37 cellular contexts compared by ENCODE assay signal in the genomic region with DNA sequence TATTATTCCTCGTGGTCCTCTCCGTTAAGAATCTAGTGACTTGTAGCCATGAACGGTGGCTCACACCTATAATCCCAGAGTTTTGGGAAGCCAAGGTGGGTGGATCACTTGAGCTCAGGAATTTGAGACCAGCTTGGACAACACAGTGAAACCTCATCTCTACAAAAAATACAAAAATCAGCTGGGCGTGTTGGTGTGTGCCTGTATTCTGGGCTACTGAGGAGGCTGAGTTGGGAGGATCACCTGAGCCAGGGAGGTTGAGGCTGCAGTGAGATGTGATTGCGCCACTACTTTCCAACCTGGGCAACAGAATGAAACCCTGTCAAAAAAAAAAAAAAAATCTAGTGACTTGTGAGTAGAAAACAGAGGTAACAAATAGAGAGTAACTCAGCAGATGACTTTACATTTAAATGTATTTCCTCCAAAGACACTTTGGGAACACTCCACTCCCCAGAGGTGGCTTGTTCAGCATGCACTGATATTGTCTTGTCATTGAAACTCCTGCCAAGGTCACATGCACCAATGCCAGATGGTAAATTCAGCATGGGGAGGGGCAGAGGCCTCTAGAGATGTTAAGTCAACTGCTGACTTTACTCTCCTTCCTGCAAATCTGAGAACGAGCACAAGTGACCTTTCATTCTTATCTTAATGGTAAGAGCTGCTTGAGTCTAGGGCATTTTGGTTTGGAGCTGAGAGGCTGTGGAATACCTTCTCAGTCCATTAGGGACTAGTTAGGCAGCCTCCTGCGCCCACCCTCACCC. TPM values are rescaled to one million over a fixed set of nuclear protein-coding genes. Genes with fewer than 3 reads are reported as not detected.
"Had no signal": no experiment of that assay in that cellular context is flagged by ENCODE, and none has a peak within 500 bp of the region (broad histone marks: within the 10 kb centered on the region; RNA-seq: fewer than 3 reads in every experiment).

No MANE protein-coding gene starts in this region.

- H3K27me3 ChIP-seq: brain microvascular endothelial cell, esophagus squamous epithelium, heart right ventricle, sigmoid colon, uterus had no signal

- ATAC-seq: activated CD4-positive, CD25-positive, alpha-beta regulatory T cell treated with anti-CD3 and anti-CD28 coated beads, Interleukin-2, amount 50 U/mL, for 24 hours; mucosa of descending colon; natural killer cell treated with Interleukin-12 subunit alpha and Interleukin-12 subunit beta and Interleukin-15 and Interleukin-18, amount 100 ng/mL, for 72 hours; stimulated activated effector memory CD8-positive, alpha-beta T cell treated with anti-CD3 and anti-CD28 coated beads, Interleukin-12 subunit alpha, Interleukin-12 subunit beta, amount 100 ng/mL, for 72 hours had no signal

- H3K27ac ChIP-seq: brain microvascular endothelial cell, esophagus squamous epithelium, heart right ventricle, lower lobe of right lung, sigmoid colon, thoracic aorta, uterus, VCaP had no signal

- FAIRE-seq: astrocyte, small intestine, TTC549 had no signal

- H3K9me3 ChIP-seq: esophagus squamous epithelium, heart right ventricle, lower lobe of right lung, mucosa of descending colon, sigmoid colon, thoracic aorta, uterus had no signal

- H3K4me3 ChIP-seq: esophagus squamous epithelium, heart right ventricle, lower lobe of right lung, mucosa of descending colon, sigmoid colon, thoracic aorta, uterus had no signal

- H3K36me3 ChIP-seq: brain microvascular endothelial cell, esophagus squamous epithelium, heart right ventricle, lower lobe of right lung, sigmoid colon, thoracic aorta, uterus had no signal

- DNase-seq: activated CD4-positive, alpha-beta memory T cell treated with anti-CD3 and anti-CD28 coated beads for 36 hours; activated CD4-positive, alpha-beta T cell treated with anti-CD3 and anti-CD28 coated beads, Interleukin-2, amount 10 ng/mL, durations not matched to agents 24 days and 14 days; activated CD8-positive, alpha-beta memory T cell treated with anti-CD3 and anti-CD28 coated beads, Interleukin-2, amount 50 U/mL, for 4 hours; activated gamma-delta T cell; activated naive CD4-positive, alpha-beta T cell treated with anti-CD3 and anti-CD28 coated beads, Interleukin-2, amount 10 ng/mL, durations not matched to agents 7 days and 5 days; activated naive CD8-positive, alpha-beta T cell treated with anti-CD3 and anti-CD28 coated beads, Interleukin-2, amount 10 ng/mL, durations not matched to agents 7 days and 5 days; activated T-cell treated with anti-CD3 and anti-CD28 coated beads, Interleukin-2, amount 50 U/mL, for 1 hour; amniotic stem cell; brain microvascular endothelial cell; central memory CD4-positive, alpha-beta T cell; esophagus squamous epithelium; foreskin melanocyte; heart right ventricle; lower lobe of right lung; mucosa of descending colon; sigmoid colon; small intestine; stimulated activated CD4-positive, alpha-beta T cell treated with anti-CD3 and anti-CD28 coated beads, Interleukin-4, amount 100 ng/mL, for 24 hours; SW 1271; T-helper 9 cell; trophoblast cell; uterus had no signal

- H3K4me1 ChIP-seq: lower lobe of right lung, sigmoid colon, uterus had no signal

RNA-seq across cellular contexts. Expression of a gene that starts 24.9 kb away (rescaled TPM):
- total RNA-seq: activated CD4-positive, alpha-beta memory T cell treated with anti-CD3 and anti-CD28 coated beads for 36 hours; activated CD4-positive, alpha-beta T cell treated with anti-CD3 and anti-CD28 coated beads, Interleukin-2, amount 10 ng/mL, durations not matched to agents 24 days and 14 days; activated CD8-positive, alpha-beta memory T cell treated with anti-CD3 and anti-CD28 coated beads for 36 hours; activated naive CD8-positive, alpha-beta T cell treated with anti-CD3 and anti-CD28 coated beads, Interleukin-2, amount 10 ng/mL, durations not matched to agents 7 days and 5 days; activated T-helper 1 cell treated with anti-CD3 and anti-CD28 coated beads, Interleukin-12 subunit alpha, Interleukin-12 subunit beta, Interleukin-2, Interleukin-4 antibody, amounts not matched to agents 30 ng/mL and 10 ng/mL and 1 ng/mL, durations not matched to agents 14 hours and 24 hours and 36 hours; astrocyte; glomerular endothelial cell; heart right ventricle; lower lobe of right lung; mesenteric fat pad; mucosa of descending colon; myocyte; natural killer cell treated with Interleukin-12 subunit alpha and Interleukin-12 subunit beta and Interleukin-15 and Interleukin-18, amount 100 ng/mL, for 72 hours; osteoblast; posterior vena cava; sigmoid colon; subcutaneous adipose tissue; thoracic aorta; uterus had no signal
- polyA plus RNA-seq: heart right ventricle, sigmoid colon, small intestine had no signal

RNA-seq across cellular contexts. Expression of a gene that starts 54.1 kb away (rescaled TPM):
- total RNA-seq: activated CD4-positive, alpha-beta T cell treated with anti-CD3 and anti-CD28 coated beads, Interleukin-2, amount 10 ng/mL, durations not matched to agents 24 days and 14 days; activated CD8-positive, alpha-beta memory T cell treated with anti-CD3 and anti-CD28 coated beads for 36 hours; activated T-helper 1 cell treated with anti-CD3 and anti-CD28 coated beads, Interleukin-12 subunit alpha, Interleukin-12 subunit beta, Interleukin-2, Interleukin-4 antibody, amounts not matched to agents 30 ng/mL and 10 ng/mL and 1 ng/mL, durations not matched to agents 14 hours and 24 hours and 36 hours; glomerular endothelial cell; mesenteric fat pad; natural killer cell treated with Interleukin-12 subunit alpha and Interleukin-12 subunit beta and Interleukin-15 and Interleukin-18, amount 100 ng/mL, for 72 hours; osteoblast had no signal
